ENCODE assay signal across 1 cellular context in the genomic region with DNA sequence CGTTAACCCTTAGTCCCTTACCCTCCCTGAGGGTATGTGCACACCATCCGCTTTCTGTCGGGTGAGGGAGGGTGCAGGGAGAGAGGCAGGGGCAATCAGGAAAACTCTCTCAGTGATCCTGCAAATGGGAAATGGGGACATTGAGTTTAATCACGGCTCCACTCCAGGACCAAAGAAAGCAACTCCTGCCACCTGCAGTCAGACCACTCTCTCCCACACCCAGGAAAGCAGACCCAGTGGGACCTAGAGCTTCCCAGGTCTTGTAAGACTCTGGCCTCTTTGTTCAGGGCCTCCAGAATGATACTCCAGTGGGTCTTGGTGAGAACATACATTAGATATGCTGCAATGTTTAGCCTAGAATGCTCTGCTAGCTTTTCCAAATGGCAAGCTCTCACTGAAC.
TF ChIP-seq lines count a peak whose summit lies in the region.

No MANE protein-coding gene starts in this region.

TF ChIP-seq in HCT116, 20 proteins besides CTCF, POLR2A, EP300 and RAD21:
- TF ChIP-seq ELF1 (IDR thresholded peaks at IDR 0.05; ENCODE audit: borderline replicate concordance, low read depth) (no peak), CEBPB (IDR thresholded peaks at IDR 0.05; ENCODE audit: low read depth) (no peak), YY1 (IDR thresholded peaks at IDR 0.05; ENCODE audit: extremely low read depth, insufficient replicate concordance, low read depth, low read length) (no peak), ZNF274 (IDR thresholded peaks at IDR 0.05; ENCODE audit: low read depth, low read length) (no peak), EZH2 (IDR thresholded peaks at IDR 0.05) (no peak), EGR1 (IDR thresholded peaks at IDR 0.05; ENCODE audit: low read depth) (no peak), FOSL1 (IDR thresholded peaks at IDR 0.05; ENCODE audit: low read depth) (no peak), ZFX (IDR thresholded peaks at IDR 0.05) (no peak), EZH2phosphoT487 (IDR thresholded peaks at IDR 0.05; ENCODE audit: borderline replicate concordance) (no peak), TCF7L2 (IDR thresholded peaks at IDR 0.05; ENCODE audit: borderline replicate concordance, extremely low read depth, insufficient read depth, insufficient read length) (no peak), CBX3 (IDR thresholded peaks at IDR 0.05; ENCODE audit: low read depth) (no peak), SRF (IDR thresholded peaks at IDR 0.05; ENCODE audit: low read depth) (no peak), POLR2AphosphoS5 (IDR thresholded peaks at IDR 0.05; ENCODE audit: low read depth, low read length) (no peak), SP1 (IDR thresholded peaks at IDR 0.05; ENCODE audit: low read depth) (no peak), SIN3A (IDR thresholded peaks at IDR 0.05; ENCODE audit: low read depth) (no peak)
- TF ChIP-seq, protein P1, sequence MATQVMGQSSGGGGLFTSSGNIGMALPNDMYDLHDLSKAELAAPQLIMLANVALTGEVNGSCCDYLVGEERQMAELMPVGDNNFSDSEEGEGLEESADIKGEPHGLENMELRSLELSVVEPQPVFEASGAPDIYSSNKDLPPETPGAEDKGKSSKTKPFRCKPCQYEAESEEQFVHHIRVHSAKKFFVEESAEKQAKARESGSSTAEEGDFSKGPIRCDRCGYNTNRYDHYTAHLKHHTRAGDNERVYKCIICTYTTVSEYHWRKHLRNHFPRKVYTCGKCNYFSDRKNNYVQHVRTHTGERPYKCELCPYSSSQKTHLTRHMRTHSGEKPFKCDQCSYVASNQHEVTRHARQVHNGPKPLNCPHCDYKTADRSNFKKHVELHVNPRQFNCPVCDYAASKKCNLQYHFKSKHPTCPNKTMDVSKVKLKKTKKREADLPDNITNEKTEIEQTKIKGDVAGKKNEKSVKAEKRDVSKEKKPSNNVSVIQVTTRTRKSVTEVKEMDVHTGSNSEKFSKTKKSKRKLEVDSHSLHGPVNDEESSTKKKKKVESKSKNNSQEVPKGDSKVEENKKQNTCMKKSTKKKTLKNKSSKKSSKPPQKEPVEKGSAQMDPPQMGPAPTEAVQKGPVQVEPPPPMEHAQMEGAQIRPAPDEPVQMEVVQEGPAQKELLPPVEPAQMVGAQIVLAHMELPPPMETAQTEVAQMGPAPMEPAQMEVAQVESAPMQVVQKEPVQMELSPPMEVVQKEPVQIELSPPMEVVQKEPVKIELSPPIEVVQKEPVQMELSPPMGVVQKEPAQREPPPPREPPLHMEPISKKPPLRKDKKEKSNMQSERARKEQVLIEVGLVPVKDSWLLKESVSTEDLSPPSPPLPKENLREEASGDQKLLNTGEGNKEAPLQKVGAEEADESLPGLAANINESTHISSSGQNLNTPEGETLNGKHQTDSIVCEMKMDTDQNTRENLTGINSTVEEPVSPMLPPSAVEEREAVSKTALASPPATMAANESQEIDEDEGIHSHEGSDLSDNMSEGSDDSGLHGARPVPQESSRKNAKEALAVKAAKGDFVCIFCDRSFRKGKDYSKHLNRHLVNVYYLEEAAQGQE (IDR thresholded peaks at IDR 0.05; ENCODE audit: low read depth), result no peak
- TF ChIP-seq, protein P2, sequence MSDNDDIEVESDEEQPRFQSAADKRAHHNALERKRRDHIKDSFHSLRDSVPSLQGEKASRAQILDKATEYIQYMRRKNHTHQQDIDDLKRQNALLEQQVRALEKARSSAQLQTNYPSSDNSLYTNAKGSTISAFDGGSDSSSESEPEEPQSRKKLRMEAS (IDR thresholded peaks at IDR 0.05), result no peak
- TF ChIP-seq, protein P3, sequence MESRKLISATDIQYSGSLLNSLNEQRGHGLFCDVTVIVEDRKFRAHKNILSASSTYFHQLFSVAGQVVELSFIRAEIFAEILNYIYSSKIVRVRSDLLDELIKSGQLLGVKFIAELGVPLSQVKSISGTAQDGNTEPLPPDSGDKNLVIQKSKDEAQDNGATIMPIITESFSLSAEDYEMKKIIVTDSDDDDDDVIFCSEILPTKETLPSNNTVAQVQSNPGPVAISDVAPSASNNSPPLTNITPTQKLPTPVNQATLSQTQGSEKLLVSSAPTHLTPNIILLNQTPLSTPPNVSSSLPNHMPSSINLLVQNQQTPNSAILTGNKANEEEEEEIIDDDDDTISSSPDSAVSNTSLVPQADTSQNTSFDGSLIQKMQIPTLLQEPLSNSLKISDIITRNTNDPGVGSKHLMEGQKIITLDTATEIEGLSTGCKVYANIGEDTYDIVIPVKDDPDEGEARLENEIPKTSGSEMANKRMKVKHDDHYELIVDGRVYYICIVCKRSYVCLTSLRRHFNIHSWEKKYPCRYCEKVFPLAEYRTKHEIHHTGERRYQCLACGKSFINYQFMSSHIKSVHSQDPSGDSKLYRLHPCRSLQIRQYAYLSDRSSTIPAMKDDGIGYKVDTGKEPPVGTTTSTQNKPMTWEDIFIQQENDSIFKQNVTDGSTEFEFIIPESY (IDR thresholded peaks at IDR 0.05; ENCODE audit: extremely low read depth, insufficient replicate concordance, low read length), result no peak
- TF ChIP-seq, protein P4, sequence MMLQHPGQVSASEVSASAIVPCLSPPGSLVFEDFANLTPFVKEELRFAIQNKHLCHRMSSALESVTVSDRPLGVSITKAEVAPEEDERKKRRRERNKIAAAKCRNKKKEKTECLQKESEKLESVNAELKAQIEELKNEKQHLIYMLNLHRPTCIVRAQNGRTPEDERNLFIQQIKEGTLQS (IDR thresholded peaks at IDR 0.05), result no peak
TF ChIP-seq in HCT116: peak in this region for 0.
